1 cellular context compared by ENCODE assay signal in the genomic region with DNA sequence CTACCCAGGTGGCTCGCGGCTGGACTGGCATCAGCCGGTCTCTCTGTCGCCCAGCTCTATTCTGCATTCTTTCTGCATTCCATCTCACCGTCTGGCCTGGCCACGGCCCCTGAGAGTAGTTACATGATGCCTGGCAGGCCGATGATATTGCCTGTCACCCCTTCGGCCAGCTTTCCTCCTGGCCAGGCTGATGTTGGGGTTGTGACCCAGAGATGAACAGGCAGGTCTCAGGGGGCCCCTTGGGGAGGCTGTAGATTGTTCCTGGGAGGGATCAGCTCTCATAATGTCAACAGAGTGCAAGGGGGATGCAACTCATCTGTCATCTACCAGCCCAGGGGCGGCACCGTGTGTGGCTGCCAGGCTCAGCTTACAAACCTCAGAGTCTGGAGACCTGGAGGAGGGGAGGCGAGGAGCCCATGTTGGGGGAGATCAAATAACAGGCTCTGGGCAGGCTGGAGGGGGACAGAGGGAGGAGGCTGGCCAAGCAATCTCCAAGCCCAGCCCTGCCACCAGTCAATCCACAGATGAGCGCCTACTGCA.
TF ChIP-seq lines count a peak whose summit lies in the region.

No MANE protein-coding gene starts in this region.

TF ChIP-seq in Ishikawa, 13 proteins besides CTCF, POLR2A, EP300 and RAD21:
- TF ChIP-seq, protein P1, sequence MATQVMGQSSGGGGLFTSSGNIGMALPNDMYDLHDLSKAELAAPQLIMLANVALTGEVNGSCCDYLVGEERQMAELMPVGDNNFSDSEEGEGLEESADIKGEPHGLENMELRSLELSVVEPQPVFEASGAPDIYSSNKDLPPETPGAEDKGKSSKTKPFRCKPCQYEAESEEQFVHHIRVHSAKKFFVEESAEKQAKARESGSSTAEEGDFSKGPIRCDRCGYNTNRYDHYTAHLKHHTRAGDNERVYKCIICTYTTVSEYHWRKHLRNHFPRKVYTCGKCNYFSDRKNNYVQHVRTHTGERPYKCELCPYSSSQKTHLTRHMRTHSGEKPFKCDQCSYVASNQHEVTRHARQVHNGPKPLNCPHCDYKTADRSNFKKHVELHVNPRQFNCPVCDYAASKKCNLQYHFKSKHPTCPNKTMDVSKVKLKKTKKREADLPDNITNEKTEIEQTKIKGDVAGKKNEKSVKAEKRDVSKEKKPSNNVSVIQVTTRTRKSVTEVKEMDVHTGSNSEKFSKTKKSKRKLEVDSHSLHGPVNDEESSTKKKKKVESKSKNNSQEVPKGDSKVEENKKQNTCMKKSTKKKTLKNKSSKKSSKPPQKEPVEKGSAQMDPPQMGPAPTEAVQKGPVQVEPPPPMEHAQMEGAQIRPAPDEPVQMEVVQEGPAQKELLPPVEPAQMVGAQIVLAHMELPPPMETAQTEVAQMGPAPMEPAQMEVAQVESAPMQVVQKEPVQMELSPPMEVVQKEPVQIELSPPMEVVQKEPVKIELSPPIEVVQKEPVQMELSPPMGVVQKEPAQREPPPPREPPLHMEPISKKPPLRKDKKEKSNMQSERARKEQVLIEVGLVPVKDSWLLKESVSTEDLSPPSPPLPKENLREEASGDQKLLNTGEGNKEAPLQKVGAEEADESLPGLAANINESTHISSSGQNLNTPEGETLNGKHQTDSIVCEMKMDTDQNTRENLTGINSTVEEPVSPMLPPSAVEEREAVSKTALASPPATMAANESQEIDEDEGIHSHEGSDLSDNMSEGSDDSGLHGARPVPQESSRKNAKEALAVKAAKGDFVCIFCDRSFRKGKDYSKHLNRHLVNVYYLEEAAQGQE (IDR thresholded peaks at IDR 0.05; ENCODE audit: low read depth), result no peak
- TF ChIP-seq, protein P2, sequence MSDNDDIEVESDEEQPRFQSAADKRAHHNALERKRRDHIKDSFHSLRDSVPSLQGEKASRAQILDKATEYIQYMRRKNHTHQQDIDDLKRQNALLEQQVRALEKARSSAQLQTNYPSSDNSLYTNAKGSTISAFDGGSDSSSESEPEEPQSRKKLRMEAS (IDR thresholded peaks at IDR 0.05), result peak; percentile 56
- peak; percentile 86 for TF ChIP-seq TEAD4 (IDR thresholded peaks at IDR 0.05)
- TF ChIP-seq CREB1 (IDR thresholded peaks at IDR 0.05; ENCODE audit: low read depth), result no peak
- peak; percentile 55; the same call in 1 of the 2 replicates for TF ChIP-seq TCF12 (IDR thresholded peaks at IDR 0.05; ENCODE audit: low read depth)
- no peak for TF ChIP-seq CEBPB (IDR thresholded peaks at IDR 0.05)
TF ChIP-seq in Ishikawa: peak in this region for 3.
